ENCODE assay signal across 19 cellular contexts in genomic region chr1:204338997-204339396, GRCh38.
"Had no signal": no experiment of that assay in that cellular context is flagged by ENCODE, and none has a peak within 500 bp of the region (broad histone marks: within the 10 kb centered on the region; RNA-seq: fewer than 3 reads in every experiment).

No MANE protein-coding gene starts in this region.

- H3K4me1 Mint-ChIP-seq: naive thymus-derived CD4-positive, alpha-beta T cell; stimulated activated naive B cell treated with anti-CD40 and anti-IgM and Interleukin-4, amounts not matched to agents 10 μg/mL and 1 μg/mL and 100 μg/mL, for 72 hours; stimulated activated naive CD8-positive, alpha-beta T cell treated with anti-CD3 and anti-CD28 coated beads, Interleukin-15, amount 100 ng/mL, for 72 hours had no signal

- H3K27me3 Mint-ChIP-seq: type B pancreatic cell had no signal

- H3K9me3 Mint-ChIP-seq: naive thymus-derived CD4-positive, alpha-beta T cell; stimulated activated naive B cell treated with anti-CD40 and anti-IgM and Interleukin-4, amounts not matched to agents 10 μg/mL and 1 μg/mL and 100 μg/mL, for 72 hours; stimulated activated naive CD8-positive, alpha-beta T cell treated with anti-CD3 and anti-CD28 coated beads, Interleukin-15, amount 100 ng/mL, for 72 hours; type B pancreatic cell had no signal

- H3K27ac Mint-ChIP-seq: naive thymus-derived CD4-positive, alpha-beta T cell; stimulated activated naive B cell treated with anti-CD40 and anti-IgM and Interleukin-4, amounts not matched to agents 10 μg/mL and 1 μg/mL and 100 μg/mL, for 72 hours; stimulated activated naive CD8-positive, alpha-beta T cell treated with anti-CD3 and anti-CD28 coated beads, Interleukin-15, amount 100 ng/mL, for 72 hours; type B pancreatic cell had no signal

- H3K9me3 ChIP-seq: esophagus squamous epithelium, gastroesophageal sphincter, neutrophil, right atrium auricular region, sigmoid colon had no signal

- H3K4me3 Mint-ChIP-seq: naive thymus-derived CD4-positive, alpha-beta T cell; stimulated activated naive B cell treated with anti-CD40 and anti-IgM and Interleukin-4, amounts not matched to agents 10 μg/mL and 1 μg/mL and 100 μg/mL, for 72 hours; stimulated activated naive CD8-positive, alpha-beta T cell treated with anti-CD3 and anti-CD28 coated beads, Interleukin-15, amount 100 ng/mL, for 72 hours; type B pancreatic cell had no signal

- H3K4me1 ChIP-seq: esophagus squamous epithelium had no signal

- H3K27ac ChIP-seq: esophagus squamous epithelium, gastroesophageal sphincter, neutrophil, skin epidermis had no signal

- H3K36me3 ChIP-seq: esophagus squamous epithelium, gastroesophageal sphincter, neutrophil, right atrium auricular region, sigmoid colon had no signal

- H3K4me3 ChIP-seq: esophagus squamous epithelium, gastroesophageal sphincter, lung, right atrium auricular region, sigmoid colon, skin epidermis had no signal

- DNase-seq: dermis blood vessel endothelial cell; esophagus squamous epithelium; foreskin fibroblast; left colon; left ventricle myocardium superior; mesenchymal stem cell; midbrain; naive thymus-derived CD4-positive, alpha-beta T cell; sigmoid colon; stimulated activated CD4-positive, alpha-beta T cell treated with anti-CD3 and anti-CD28 coated beads, Interleukin-2, amount 100 ng/mL, for 24 hours; stimulated activated CD4-positive, alpha-beta T cell treated with anti-CD3 and anti-CD28 coated beads, Interleukin-4, amount 100 ng/mL, for 4 hours; stimulated activated naive B cell treated with anti-CD40 and anti-IgM and Interleukin-4, amounts not matched to agents 10 μg/mL and 1 μg/mL and 100 μg/mL, for 72 hours; stimulated activated naive CD8-positive, alpha-beta T cell treated with anti-CD3 and anti-CD28 coated beads, Interleukin-15, amount 100 ng/mL, for 72 hours had no signal

- H3K27me3 ChIP-seq: esophagus squamous epithelium, neutrophil, right atrium auricular region had no signal

- H3K36me3 Mint-ChIP-seq: naive thymus-derived CD4-positive, alpha-beta T cell; stimulated activated naive B cell treated with anti-CD40 and anti-IgM and Interleukin-4, amounts not matched to agents 10 μg/mL and 1 μg/mL and 100 μg/mL, for 72 hours had no signal
